Comparison of ENCODE assay signal across 1 cellular context in the genomic region with DNA sequence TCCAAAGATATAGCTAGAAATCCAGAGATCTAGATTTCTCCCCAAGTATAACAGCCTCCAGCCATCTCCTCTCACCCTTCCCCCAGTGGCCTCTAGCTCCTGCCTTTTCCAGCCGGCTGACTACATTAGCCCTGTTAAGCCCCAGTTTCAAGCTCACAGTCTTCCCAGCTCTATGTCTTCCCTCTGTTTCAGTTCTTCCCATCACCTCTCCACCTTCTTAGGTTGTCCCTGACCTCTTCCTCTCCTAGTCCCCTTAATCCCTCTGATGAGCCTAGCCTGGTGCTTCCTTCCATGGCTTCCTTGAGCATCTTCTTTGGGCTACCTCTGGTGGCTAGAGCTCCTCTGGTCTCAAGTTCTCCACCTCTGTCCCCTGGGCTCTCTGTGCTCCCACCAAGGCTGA.
TF ChIP-seq lines count a peak whose summit lies in the region.

No MANE protein-coding gene starts in this region.

TF ChIP-seq in HepG2, 621 proteins besides CTCF, POLR2A, EP300 and RAD21:
- TF ChIP-seq GATAD1 (CRISPR knock-in tag; IDR thresholded peaks at IDR 0.05) (no peak), TBX2 (CRISPR knock-in tag; IDR thresholded peaks at IDR 0.05; ENCODE audit: borderline replicate concordance) (no peak), ZNF225 (CRISPR knock-in tag; IDR thresholded peaks at IDR 0.05) (no peak), SALL1 (CRISPR knock-in tag; IDR thresholded peaks at IDR 0.05) (no peak), ZBTB7A (CRISPR knock-in tag; IDR thresholded peaks at IDR 0.05) (no peak), SOX5 (CRISPR knock-in tag; IDR thresholded peaks at IDR 0.05; ENCODE audit: borderline replicate concordance) (no peak)
- TF ChIP-seq, protein P1, sequence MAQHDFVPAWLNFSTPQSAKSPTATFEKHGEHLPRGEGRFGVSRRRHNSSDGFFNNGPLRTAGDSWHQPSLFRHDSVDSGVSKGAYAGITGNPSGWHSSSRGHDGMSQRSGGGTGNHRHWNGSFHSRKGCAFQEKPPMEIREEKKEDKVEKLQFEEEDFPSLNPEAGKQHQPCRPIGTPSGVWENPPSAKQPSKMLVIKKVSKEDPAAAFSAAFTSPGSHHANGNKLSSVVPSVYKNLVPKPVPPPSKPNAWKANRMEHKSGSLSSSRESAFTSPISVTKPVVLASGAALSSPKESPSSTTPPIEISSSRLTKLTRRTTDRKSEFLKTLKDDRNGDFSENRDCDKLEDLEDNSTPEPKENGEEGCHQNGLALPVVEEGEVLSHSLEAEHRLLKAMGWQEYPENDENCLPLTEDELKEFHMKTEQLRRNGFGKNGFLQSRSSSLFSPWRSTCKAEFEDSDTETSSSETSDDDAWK (CRISPR knock-in tag; IDR thresholded peaks at IDR 0.05): no peak
- TF ChIP-seq, protein P2, sequence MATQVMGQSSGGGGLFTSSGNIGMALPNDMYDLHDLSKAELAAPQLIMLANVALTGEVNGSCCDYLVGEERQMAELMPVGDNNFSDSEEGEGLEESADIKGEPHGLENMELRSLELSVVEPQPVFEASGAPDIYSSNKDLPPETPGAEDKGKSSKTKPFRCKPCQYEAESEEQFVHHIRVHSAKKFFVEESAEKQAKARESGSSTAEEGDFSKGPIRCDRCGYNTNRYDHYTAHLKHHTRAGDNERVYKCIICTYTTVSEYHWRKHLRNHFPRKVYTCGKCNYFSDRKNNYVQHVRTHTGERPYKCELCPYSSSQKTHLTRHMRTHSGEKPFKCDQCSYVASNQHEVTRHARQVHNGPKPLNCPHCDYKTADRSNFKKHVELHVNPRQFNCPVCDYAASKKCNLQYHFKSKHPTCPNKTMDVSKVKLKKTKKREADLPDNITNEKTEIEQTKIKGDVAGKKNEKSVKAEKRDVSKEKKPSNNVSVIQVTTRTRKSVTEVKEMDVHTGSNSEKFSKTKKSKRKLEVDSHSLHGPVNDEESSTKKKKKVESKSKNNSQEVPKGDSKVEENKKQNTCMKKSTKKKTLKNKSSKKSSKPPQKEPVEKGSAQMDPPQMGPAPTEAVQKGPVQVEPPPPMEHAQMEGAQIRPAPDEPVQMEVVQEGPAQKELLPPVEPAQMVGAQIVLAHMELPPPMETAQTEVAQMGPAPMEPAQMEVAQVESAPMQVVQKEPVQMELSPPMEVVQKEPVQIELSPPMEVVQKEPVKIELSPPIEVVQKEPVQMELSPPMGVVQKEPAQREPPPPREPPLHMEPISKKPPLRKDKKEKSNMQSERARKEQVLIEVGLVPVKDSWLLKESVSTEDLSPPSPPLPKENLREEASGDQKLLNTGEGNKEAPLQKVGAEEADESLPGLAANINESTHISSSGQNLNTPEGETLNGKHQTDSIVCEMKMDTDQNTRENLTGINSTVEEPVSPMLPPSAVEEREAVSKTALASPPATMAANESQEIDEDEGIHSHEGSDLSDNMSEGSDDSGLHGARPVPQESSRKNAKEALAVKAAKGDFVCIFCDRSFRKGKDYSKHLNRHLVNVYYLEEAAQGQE (IDR thresholded peaks at IDR 0.05; ENCODE audit: borderline replicate concordance in 1 of 2, low read depth in 1 of 2, low read length in 2 of 2): no peak
